In genomic region chr12:52117806-52118475, GRCh38 we compare ENCODE assay signal across 10 cellular contexts. TPM values are rescaled to one million over a fixed set of nuclear protein-coding genes. Genes with fewer than 3 reads are reported as not detected.
DNase-seq lines count a peak whose midpoint lies in the region; ATAC-seq and TF ChIP-seq lines count a peak whose summit lies in the region.
"Not testable (repeated sequence)": the region's sequence is repeated elsewhere in the genome, so short reads cannot be mapped to it uniquely, and the experiment has no call there.
"Had no signal": no experiment of that assay in that cellular context is flagged by ENCODE, and none has a peak within 500 bp of the region (broad histone marks: within the 10 kb centered on the region; RNA-seq: fewer than 3 reads in every experiment).

No MANE protein-coding gene starts in this region.

- H3K4me1 ChIP-seq in OCI-LY3 (ENCODE audit: low read length): peaks cover 67% of the 10 kb centered on the region
- peaks cover 22 to 32% of the 10 kb centered on the region in 2 donors for H3K4me1 ChIP-seq in thyroid gland

- H3K4me3 ChIP-seq in OCI-LY3 (ENCODE audit: low read length): peak overlapping the region; percentile 54
- not testable (repeated sequence) for H3K4me3 ChIP-seq in thyroid gland (replicated peaks in 1 of 3)

- peak overlapping the region; percentile 66 for H3K27ac ChIP-seq in OCI-LY3 (ENCODE audit: low read length)
- H3K27ac ChIP-seq in thyroid gland: peak overlapping the region in 2 of 3 donors; percentile 87 to 89

- not testable (repeated sequence) for TF ChIP-seq CTCF in OCI-LY3 (IDR thresholded peaks at IDR 0.05; ENCODE audit: low read depth, low read length); thyroid gland (IDR thresholded peaks at IDR 0.05)

- H2AFZ ChIP-seq in OCI-LY3 (ENCODE audit: low read depth, low read length): not testable (repeated sequence)

- H3K4me2 ChIP-seq in OCI-LY3 (ENCODE audit: low read length): peak overlapping the region; percentile 70

- H3K36me3 ChIP-seq in OCI-LY3 (replicated peaks; ENCODE audit: low read depth, low read length); thyroid gland: not testable (repeated sequence)

- peak; percentile 17 for ATAC-seq in GM19025 (IDR thresholded peaks at IDR 0.05; ENCODE audit: low read depth, unreplicated experiment)
- ATAC-seq in GM21717 (IDR thresholded peaks at IDR 0.05; ENCODE audit: unreplicated experiment): peak; percentile 37
- peak; percentile 34 for ATAC-seq in HG03066 (IDR thresholded peaks at IDR 0.05; ENCODE audit: low read depth, unreplicated experiment)

- not testable (repeated sequence) for H3K79me2 ChIP-seq in OCI-LY3 (ENCODE audit: low read length)

- H4K20me1 ChIP-seq in OCI-LY3 (ENCODE audit: insufficient read depth, low read length): not testable (repeated sequence)

- 54 to 58% methylated on average over 14 to 20 of the region's 20 CpGs for WGBS in thyroid gland, 2 donors

- peak in 1 of 2 donors; percentile 56 for TF ChIP-seq POLR2A in thyroid gland (IDR thresholded peaks at IDR 0.05)

- intact Hi-C loops in thyroid gland (cut with DNase I): not testable (repeated sequence)

- H3K9me3 ChIP-seq in OCI-LY3 (ENCODE audit: insufficient read depth, low read length); thyroid gland: not testable (repeated sequence)

- H3K27me3 ChIP-seq in OCI-LY3 (ENCODE audit: low read depth, low read length); thyroid gland: not testable (repeated sequence)

- DNase-seq in DMS153 (lab: John Stamatoyannopoulos, UW): peak; percentile 19
- peak; percentile 50 for DNase-seq in NCI-H1092 (lab: John Stamatoyannopoulos, UW)
- DNase-seq in islet precursor cell: peak; percentile 54
- peak; percentile 95 for DNase-seq in thyroid gland

- peak overlapping the region; percentile 35 for H3K9ac ChIP-seq in OCI-LY3 (ENCODE audit: low read length)

RNA-seq across cellular contexts. Expression of gene SMIM41, which starts 38.4 kb away (rescaled TPM):
- total RNA-seq in thyroid gland: under 1 TPM in 1 of 4 donors, not detected in 3; 0.67 TPM
- total RNA-seq: PC-9, right lobe of liver had no signal

RNA-seq across cellular contexts. Expression of gene ATG101, which starts 48.2 kb away (rescaled TPM):
- 10 to 100 TPM; 40.7 to 61.1 (median 48.0) TPM for total RNA-seq in thyroid gland

Comparison
In these comparisons a context has a peak if more than half of its experiments do, and no peak if none do; other contexts are left out.
1. DNase-seq: peak in every context shown above with its lines; median percentile 95 in thyroid gland; 54 in islet precursor cell; 50 in NCI-H1092; 19 in DMS153.